Comparison of ENCODE assay signal across 8 cellular contexts in the genomic region with DNA sequence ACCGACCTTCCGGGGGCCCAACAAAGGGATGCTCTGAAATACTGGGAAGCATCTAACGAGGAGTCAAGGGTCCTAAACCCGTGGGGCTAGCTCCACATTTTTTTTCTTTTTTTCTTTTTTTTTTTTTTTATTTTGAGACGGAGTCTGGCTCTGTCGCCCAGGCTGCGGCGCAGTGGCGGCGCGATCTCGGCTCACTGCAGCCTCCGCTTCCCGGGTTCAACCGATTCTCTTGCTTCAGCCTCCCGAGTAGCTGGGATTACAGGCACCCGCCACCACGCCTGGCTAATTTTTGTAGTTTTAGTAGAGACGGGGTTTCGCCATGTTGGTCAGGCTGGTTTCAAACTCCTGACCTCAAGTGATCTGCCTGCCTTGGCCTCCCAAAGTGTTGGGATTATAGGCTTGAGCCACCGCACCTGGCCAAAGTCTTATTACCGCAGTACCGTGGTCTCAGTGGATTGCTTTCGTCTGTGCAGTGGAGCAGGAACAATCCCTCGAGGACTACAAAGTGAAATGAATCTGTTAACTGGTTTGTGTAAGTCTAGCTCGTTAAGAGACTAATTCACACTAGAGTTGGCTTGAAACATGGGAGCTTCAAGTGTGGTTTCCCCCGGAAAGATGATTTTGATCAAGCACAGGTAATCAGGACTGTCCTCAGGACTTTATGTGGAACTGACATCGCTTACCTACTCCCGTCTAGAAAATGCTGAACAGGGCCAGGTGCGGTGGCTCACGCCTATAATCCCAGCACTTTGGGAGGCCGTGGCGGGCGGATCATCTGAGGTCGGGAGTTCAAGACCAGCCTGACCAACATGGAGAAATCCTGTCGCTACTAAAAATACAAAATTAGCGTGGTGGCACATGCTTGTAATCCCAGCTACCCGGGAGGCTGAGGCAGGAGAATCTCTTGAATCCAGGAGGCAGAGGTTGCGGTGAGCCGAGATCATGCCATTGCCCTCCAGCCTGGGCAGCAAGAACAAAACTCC. TPM values are rescaled to one million over a fixed set of nuclear protein-coding genes. Genes with fewer than 3 reads are reported as not detected.
DNase-seq lines count a peak whose midpoint lies in the region; ATAC-seq, FAIRE-seq and TF ChIP-seq lines count a peak whose summit lies in the region.
"Not testable (repeated sequence)": the region's sequence is repeated elsewhere in the genome, so short reads cannot be mapped to it uniquely, and the experiment has no call there.

No MANE protein-coding gene starts in this region.

- peak overlapping the region; percentile 64 for H2AK5ac ChIP-seq in IMR-90 (ENCODE audit: low read depth, low read length)
- H2AK5ac ChIP-seq in neuronal stem cell (ENCODE audit: low read depth, low read length): peak overlapping the region; percentile 56

- H2BK12ac ChIP-seq in neuronal stem cell (ENCODE audit: low read length): not testable (repeated sequence)

- H2AFZ ChIP-seq in IMR-90 (replicated peaks; ENCODE audit: low read length, poor library complexity) (peak overlapping the region; percentile 95), endothelial cell of umbilical vein (ENCODE audit: low read depth, low read length) (peak overlapping the region; percentile 68), neuronal stem cell (ENCODE audit: low read length) (peak overlapping the region; percentile 95)

- peak overlapping the region; percentile 24 for H3K4me3 ChIP-seq in CD4-positive, CD25-positive, alpha-beta regulatory T cell (ENCODE audit: low read depth, low read length)
- H3K4me3 ChIP-seq in IMR-90 (ENCODE audit: insufficient read depth, low read depth, low read length) (peak overlapping the region; percentile 91), SK-N-MC (peak overlapping the region; percentile 97), adipocyte (ENCODE audit: low read length) (peak overlapping the region; percentile 87), endothelial cell of umbilical vein (replicated peaks in 1 of 3; ENCODE audit: insufficient read depth in 1 of 3, low read depth in 1 of 3, low read length in 3 of 3) (peak overlapping the region; percentile 17 to 50 (median 29)), kidney (ENCODE audit: low read length in 2 of 2) (peak overlapping the region; percentile 64 to 72), neuronal stem cell (ENCODE audit: low read length in 2 of 2) (peak overlapping the region; percentile 81 to 97)

- H3K27me3 ChIP-seq in CD4-positive, CD25-positive, alpha-beta regulatory T cell (ENCODE audit: control insufficient read depth, insufficient read depth, low read length); IMR-90 (ENCODE audit: control insufficient read depth, insufficient read depth, low read length); adipocyte (replicated peaks; ENCODE audit: control insufficient read depth, insufficient read depth, low read length); endothelial cell of umbilical vein (ENCODE audit: control insufficient read depth in 2 of 2, insufficient read depth in 2 of 2, low read length in 2 of 2); neuronal stem cell (ENCODE audit: control insufficient read depth in 3 of 3, insufficient read depth in 3 of 3, low read depth in 1 of 3, low read length in 3 of 3): not testable (repeated sequence)

- not testable (repeated sequence) for BruUV-seq in IMR-90 (replicated peaks; lab: Mats Ljungman, UMichigan)
- TSS peak; percentile 42 for BruUV-seq in endothelial cell of umbilical vein (replicated peaks; lab: Mats Ljungman, UMichigan)

- H3K36me3 Mint-ChIP-seq in CD4-positive, CD25-positive, alpha-beta regulatory T cell: peaks cover 12% of the 10 kb centered on the region

- H3K9me1 ChIP-seq in IMR-90 (ENCODE audit: insufficient read depth, low read length): peaks cover 12% of the 10 kb centered on the region; the same call in 1 of the 2 replicates
- not testable (repeated sequence) for H3K9me1 ChIP-seq in endothelial cell of umbilical vein (replicated peaks; ENCODE audit: control insufficient read depth, extremely low read depth, insufficient read depth, low read length)

- H4K8ac ChIP-seq in IMR-90 (ENCODE audit: low read depth in 2 of 2, low read length in 2 of 2): peak overlapping the region; percentile 92 to 97
- H4K8ac ChIP-seq in neuronal stem cell (ENCODE audit: low read depth, low read length): not testable (repeated sequence)

- not testable (repeated sequence) for H3K36me3 ChIP-seq in CD4-positive, CD25-positive, alpha-beta regulatory T cell (ENCODE audit: control insufficient read depth, insufficient read depth, low read length); kidney (ENCODE audit: control insufficient read depth in 1 of 2, insufficient read depth in 2 of 2, low read length in 2 of 2)
- H3K36me3 ChIP-seq in IMR-90 (ENCODE audit: control insufficient read depth, insufficient read depth, low read length): peaks cover 21% of the 10 kb centered on the region
- H3K36me3 ChIP-seq in SK-N-MC (ENCODE audit: insufficient read depth, low read length): peaks cover 29% of the 10 kb centered on the region
- H3K36me3 ChIP-seq in adipocyte (ENCODE audit: control insufficient read depth, insufficient read depth, low read length, severe bottlenecking): peaks cover 21% of the 10 kb centered on the region
- peaks cover 5 to 15% of the 10 kb centered on the region in 2 experiments for H3K36me3 ChIP-seq in endothelial cell of umbilical vein (ENCODE audit: control insufficient read depth in 2 of 2, extremely low read depth in 1 of 2, insufficient read depth in 2 of 2, low read length in 2 of 2)
- H3K36me3 ChIP-seq in neuronal stem cell (replicated peaks in 1 of 2; ENCODE audit: control insufficient read depth in 2 of 2, insufficient read depth in 2 of 2, low read length in 2 of 2): peaks cover 32 to 55% of the 10 kb centered on the region in 2 donors

- peak overlapping the region; percentile 85 for H3K9ac ChIP-seq in IMR-90 (ENCODE audit: low read depth, low read length)
- H3K9ac ChIP-seq in SK-N-MC (ENCODE audit: insufficient read length): peak overlapping the region; percentile 90
- peak overlapping the region; percentile 93 for H3K9ac ChIP-seq in adipocyte (ENCODE audit: low read length)
- peak overlapping the region; percentile 65 for H3K9ac ChIP-seq in endothelial cell of umbilical vein (replicated peaks; ENCODE audit: extremely low read depth, insufficient read depth, low read length)
- H3K9ac ChIP-seq in kidney (ENCODE audit: low read length in 2 of 2): peak overlapping the region; percentile 63 to 89
- peak overlapping the region; percentile 68 for H3K9ac ChIP-seq in neuronal stem cell (ENCODE audit: low read depth, low read length, poor library complexity)

- H4K5ac ChIP-seq in IMR-90 (ENCODE audit: low read depth, low read length): peak overlapping the region; percentile 98

- H3K4me2 ChIP-seq in IMR-90 (ENCODE audit: low read depth, low read length): peak overlapping the region; percentile 80
- peak overlapping the region; percentile 67 for H3K4me2 ChIP-seq in endothelial cell of umbilical vein (ENCODE audit: insufficient read depth, low read length)
- peak overlapping the region; percentile 88 for H3K4me2 ChIP-seq in neuronal stem cell (ENCODE audit: insufficient read depth, low read length, poor library complexity, severe bottlenecking)

- not testable (repeated sequence) for DNase-seq in CD4-positive, CD25-positive, alpha-beta regulatory T cell; IMR-90; SK-N-MC (ENCODE audit: low read depth, low spot score); adipocyte (ENCODE audit: low read depth); endothelial cell of umbilical vein (ENCODE audit: low read depth, low spot score); neuronal stem cell (ENCODE audit: low spot score)
- DNase-seq in kidney: peak; percentile 38

- WGBS in IMR-90 (ENCODE audit: extremely low coverage in 2 of 2, insufficient read length in 1 of 2), 2 experiments: 84% methylated on average over 15 of the region's 40 CpGs; no CpG with 5 or more reads in 1 of the 2 experiments
- WGBS in neuronal stem cell (ENCODE audit: extremely low coverage in 2 of 2, insufficient read length in 2 of 2, insufficient replicate concordance in 1 of 2), 2 donors: no CpG with 5 or more reads among the region's 40 CpGs

- not testable (repeated sequence) for H3K9me3 Mint-ChIP-seq in CD4-positive, CD25-positive, alpha-beta regulatory T cell

- peak overlapping the region; percentile 68 for H2AK9ac ChIP-seq in IMR-90 (replicated peaks; ENCODE audit: low read depth, low read length, poor library complexity)

- not testable (repeated sequence) for H2BK20ac ChIP-seq in IMR-90 (ENCODE audit: low read depth, low read length)

- peak overlapping the region; percentile 24; the same call in 1 of the 2 replicates for H2BK120ac ChIP-seq in IMR-90 (ENCODE audit: low read depth, low read length)
- not testable (repeated sequence) for H2BK120ac ChIP-seq in neuronal stem cell (ENCODE audit: low read depth, low read length)

- H3K56ac ChIP-seq in IMR-90 (ENCODE audit: extremely low read depth, insufficient read depth, low read length): 0 out of 2 replicates have a peak overlapping the region, but pooled peaks have one; percentile 47

- CTCF ChIA-PET in IMR-90 (lab: Yijun Ruan, JAX): interaction anchor here (0.6 to 1.9 kb wide), 3 partner anchors 18 to 73 kb away, joined by 3 to 10 read pairs (median 4); no protein-coding TSS in a partner anchor
- CTCF ChIA-PET in endothelial cell of umbilical vein (lab: Charles Lee): interaction anchor here (0.6 to 8.8 kb wide), 13 partner anchors 8 to 170 kb away, joined by 3 to 138 read pairs (median 8); a partner anchor contains a TSS

- TF ChIP-seq CTCF in IMR-90 (conservative IDR thresholded peaks at IDR 0.05; ENCODE audit: low read depth, low read length); endothelial cell of umbilical vein (IDR thresholded peaks at IDR 0.05; ENCODE audit: extremely low read depth in 1 of 2, insufficient read depth in 1 of 2, low read depth in 1 of 2, low read length in 2 of 2); kidney (IDR thresholded peaks at IDR 0.05; ENCODE audit: borderline replicate concordance, extremely low read depth, insufficient read depth): not testable (repeated sequence)

- H3K27ac Mint-ChIP-seq in CD4-positive, CD25-positive, alpha-beta regulatory T cell: peak overlapping the region; percentile 51 to 84 (median 69)

- H4K91ac ChIP-seq in IMR-90 (ENCODE audit: insufficient read depth, low read depth, low read length): peak overlapping the region; percentile 61
- H4K91ac ChIP-seq in neuronal stem cell (ENCODE audit: low read depth, low read length, poor library complexity): not testable (repeated sequence)

- peak overlapping the region; percentile 91 for H3K14ac ChIP-seq in IMR-90 (replicated peaks; ENCODE audit: low read depth, low read length)
- not testable (repeated sequence) for H3K14ac ChIP-seq in neuronal stem cell (ENCODE audit: low read length)

- in situ Hi-C loops in IMR-90 (cut with MboI; ENCODE audit: low sequenced_read_pairs): not testable (repeated sequence)

- H3K9me3 ChIP-seq in CD4-positive, CD25-positive, alpha-beta regulatory T cell (ENCODE audit: control insufficient read depth in 2 of 2, low read length in 2 of 2); IMR-90 (ENCODE audit: control insufficient read depth, insufficient read depth, low read length); SK-N-MC (ENCODE audit: low read depth, low read length); adipocyte (ENCODE audit: control insufficient read depth, low read length); endothelial cell of umbilical vein (replicated peaks; ENCODE audit: control insufficient read depth, insufficient read depth, low read length); kidney (ENCODE audit: control insufficient read depth in 1 of 2, low read length in 2 of 2); neuronal stem cell (replicated peaks in 1 of 2; ENCODE audit: control insufficient read depth in 2 of 2, insufficient read depth in 1 of 2, low read depth in 1 of 2, low read length in 2 of 2): not testable (repeated sequence)

- peak overlapping the region; percentile 89 for H3K4ac ChIP-seq in IMR-90 (ENCODE audit: low read depth, low read length)
- not testable (repeated sequence) for H3K4ac ChIP-seq in neuronal stem cell (ENCODE audit: low read length)

- peaks cover 10 to 18% (median 11%) of the 10 kb centered on the region in 4 donors for H3K4me1 Mint-ChIP-seq in CD4-positive, CD25-positive, alpha-beta regulatory T cell

- not testable (repeated sequence) for H2BK15ac ChIP-seq in IMR-90 (ENCODE audit: low read depth, low read length); neuronal stem cell (ENCODE audit: low read length)

- H3K23ac ChIP-seq in IMR-90 (ENCODE audit: low read depth, low read length): not testable (repeated sequence)
- H3K23ac ChIP-seq in neuronal stem cell (ENCODE audit: low read depth, low read length, poor library complexity): peak overlapping the region; percentile 96

- not testable (repeated sequence) for TF ChIP-seq POLR2A in IMR-90 (IDR thresholded peaks at IDR 0.05; ENCODE audit: low read depth, low read length); endothelial cell of umbilical vein (IDR thresholded peaks at IDR 0.05; ENCODE audit: low read depth, low read length)

- H3K18ac ChIP-seq in IMR-90 (ENCODE audit: low read depth, low read length) (peak overlapping the region; percentile 81), neuronal stem cell (ENCODE audit: low read length) (peak overlapping the region; percentile 98)

- FAIRE-seq in endothelial cell of umbilical vein (lab: Jason Lieb, UNC): peak; percentile 48
- FAIRE-seq in kidney (lab: Jason Lieb, UNC): not testable (repeated sequence)

- dilution Hi-C loops in IMR-90 (cut with HindIII; ENCODE audit: low sequenced_read_pairs, unreplicated experiment); endothelial cell of umbilical vein (cut with MboI; ENCODE audit: extremely low pct_ligation_motif_present, low sequenced_read_pairs): not testable (repeated sequence)

- H4K20me1 ChIP-seq in IMR-90 (ENCODE audit: insufficient read depth, low read length): peaks cover 12% of the 10 kb centered on the region; the same call in 1 of the 2 replicates
- H4K20me1 ChIP-seq in endothelial cell of umbilical vein (replicated peaks; ENCODE audit: control insufficient read depth, extremely low read depth, insufficient read depth, low read length): not testable (repeated sequence)

- peaks cover 13 to 58% of the 10 kb centered on the region in 2 experiments for H3K79me1 ChIP-seq in IMR-90 (ENCODE audit: low read depth in 1 of 2, low read length in 2 of 2)
- not testable (repeated sequence) for H3K79me1 ChIP-seq in neuronal stem cell (ENCODE audit: low read depth, low read length)

- H2BK5ac ChIP-seq in IMR-90 (ENCODE audit: low read depth, low read length, poor library complexity, severe bottlenecking): peak overlapping the region; percentile 64
- peak overlapping the region; percentile 24 for H2BK5ac ChIP-seq in neuronal stem cell (ENCODE audit: low read length)

- not testable (repeated sequence) for TF ChIP-seq RAD21 in IMR-90 (IDR thresholded peaks at IDR 0.05; ENCODE audit: low read length)

- H3K27me3 Mint-ChIP-seq in CD4-positive, CD25-positive, alpha-beta regulatory T cell: not testable (repeated sequence)

- intact Hi-C loops in IMR-90 (cut with micrococcal nuclease); endothelial cell of umbilical vein (cut with micrococcal nuclease); kidney (cut with DNase I): not testable (repeated sequence)

- H3K4me1 ChIP-seq in CD4-positive, CD25-positive, alpha-beta regulatory T cell (ENCODE audit: control insufficient read depth, insufficient read depth, low read length, poor library complexity, severe bottlenecking): peaks cover 15% of the 10 kb centered on the region
- not testable (repeated sequence) for H3K4me1 ChIP-seq in IMR-90 (ENCODE audit: control insufficient read depth, insufficient read depth, low read length); kidney (ENCODE audit: control insufficient read depth in 1 of 2, insufficient read depth in 1 of 2, low read depth in 1 of 2, low read length in 2 of 2); neuronal stem cell (ENCODE audit: control insufficient read depth in 2 of 2, insufficient read depth in 1 of 2, low read depth in 1 of 2, low read length in 2 of 2)
- H3K4me1 ChIP-seq in adipocyte (ENCODE audit: control insufficient read depth, insufficient read depth, low read length): peaks cover 11% of the 10 kb centered on the region
- H3K4me1 ChIP-seq in endothelial cell of umbilical vein (ENCODE audit: control insufficient read depth, extremely low read depth, insufficient read depth, low read length): peaks cover 11% of the 10 kb centered on the region

- H3K27ac ChIP-seq in CD4-positive, CD25-positive, alpha-beta regulatory T cell (ENCODE audit: insufficient read depth, low read length, poor library complexity, severe bottlenecking): peak overlapping the region; percentile 80
- peak overlapping the region; percentile 87 for H3K27ac ChIP-seq in IMR-90 (ENCODE audit: insufficient read depth, low read length)
- peak overlapping the region; percentile 70 for H3K27ac ChIP-seq in SK-N-MC
- H3K27ac ChIP-seq in endothelial cell of umbilical vein (ENCODE audit: insufficient read depth, low read depth, low read length): peak overlapping the region; percentile 42
- peak overlapping the region; percentile 67 to 78 for H3K27ac ChIP-seq in kidney (ENCODE audit: low read depth in 2 of 2, low read length in 2 of 2)
- peak overlapping the region; percentile 96 for H3K27ac ChIP-seq in neuronal stem cell (replicated peaks; ENCODE audit: low read length)
- H3K27ac ChIP-seq in temporal lobe (ENCODE audit: low read depth, low read length): peak overlapping the region; percentile 78

- not testable (repeated sequence) for ATAC-seq in CD4-positive, CD25-positive, alpha-beta regulatory T cell (ENCODE audit: low read depth in 2 of 2)
- ATAC-seq in IMR-90 (ENCODE audit: low read depth): peak; percentile 1; the same call in 1 of the 2 replicates

- H3K4me3 Mint-ChIP-seq in CD4-positive, CD25-positive, alpha-beta regulatory T cell: peak overlapping the region; percentile 88 to 93 (median 90)

- H3K79me2 ChIP-seq in endothelial cell of umbilical vein (ENCODE audit: control insufficient read depth, insufficient read depth, low read length): not testable (repeated sequence)

- POLR2A ChIA-PET in IMR-90 (lab: Charles Lee; ENCODE audit: unreplicated experiment) (interaction anchor here (0.7 to 0.9 kb wide), 2 partner anchors 11 to 84 kb away, joined by 4 to 16 read pairs; no protein-coding TSS in a partner anchor), endothelial cell of umbilical vein (lab: Charles Lee) (interaction anchor here (0.7 kb wide), 2 partner anchors 10 to 180 kb away, joined by 5 to 10 read pairs; no protein-coding TSS in a partner anchor)

RNA-seq across cellular contexts. Expression of a gene that starts 0.8 kb away (rescaled TPM):
- 31.6 TPM for total RNA-seq in CD4-positive, CD25-positive, alpha-beta regulatory T cell
- polyA plus RNA-seq in CD4-positive, CD25-positive, alpha-beta regulatory T cell: 10 to 100 TPM; 55.4 to 66.9 (median 57.2) TPM
- total RNA-seq in IMR-90 (2012; rRNA removed) (23.1 and 24.0 TPM in 2 replicates), endothelial cell of umbilical vein (32.6 and 39.2 TPM in 2 replicates), kidney (59.4 TPM), temporal lobe (22.1 TPM)
- polyA plus RNA-seq in IMR-90 (2012; rRNA removed) (44.6 and 62.1 TPM in 2 replicates), endothelial cell of umbilical vein (29.1 and 38.0 TPM in 2 replicates), kidney (ENCODE audit: insufficient read depth, low read depth, low replicate concordance) (74.9 TPM)
- 36.7 and 49.9 TPM in 2 replicates for polyA plus RNA-seq in IMR-90 (2012; cell fraction: cytosol; rRNA removed)
- polyA plus RNA-seq in IMR-90 (2012; cell fraction: nucleus; rRNA removed; ENCODE audit: low replicate concordance): 78.2 and 163 TPM in 2 replicates
- 19.9 and 31.5 TPM in 2 replicates for polyA plus RNA-seq in endothelial cell of umbilical vein (2011; cell fraction: cytosol; rRNA removed)
- polyA plus RNA-seq in endothelial cell of umbilical vein (2011; cell fraction: nucleus; rRNA removed): 32.4 and 37.5 TPM in 2 replicates
- polyA plus RNA-seq in endothelial cell of umbilical vein (2012): 22.4 and 23.6 TPM in 2 replicates
- polyA minus RNA-seq in endothelial cell of umbilical vein: 7.8 and 8.9 TPM in 2 replicates
- polyA minus RNA-seq in endothelial cell of umbilical vein (2011; cell fraction: cytosol; rRNA and poly(A)+ RNA removed): 16.2 TPM
- polyA minus RNA-seq in endothelial cell of umbilical vein (2011; cell fraction: nucleus; rRNA and poly(A)+ RNA removed): 5.0 and 6.6 TPM in 2 replicates
- polyA plus RNA-seq in neuronal stem cell (2013, experiment 1 of 2): 59.9 TPM
- polyA plus RNA-seq in neuronal stem cell (2013, experiment 2 of 2): 58.9 TPM

RNA-seq across cellular contexts. Expression of a gene that starts 22.0 kb away (rescaled TPM):
- total RNA-seq in CD4-positive, CD25-positive, alpha-beta regulatory T cell: 70.9 TPM
- polyA plus RNA-seq in CD4-positive, CD25-positive, alpha-beta regulatory T cell: 100 to 1,000 TPM; 143 to 231 (median 192) TPM
- 118 and 127 TPM in 2 replicates for total RNA-seq in IMR-90 (2012; rRNA removed)
- polyA plus RNA-seq in IMR-90 (2012; rRNA removed): 236 and 272 TPM in 2 replicates
- polyA plus RNA-seq in IMR-90 (2012; cell fraction: cytosol; rRNA removed): 333 and 450 TPM in 2 replicates
- polyA plus RNA-seq in IMR-90 (2012; cell fraction: nucleus; rRNA removed; ENCODE audit: low replicate concordance): 92.9 and 111 TPM in 2 replicates
- 352 and 364 TPM in 2 replicates for total RNA-seq in endothelial cell of umbilical vein
- 143 and 212 TPM in 2 replicates for polyA plus RNA-seq in endothelial cell of umbilical vein
- 393 and 396 TPM in 2 replicates for polyA plus RNA-seq in endothelial cell of umbilical vein (2011; cell fraction: cytosol; rRNA removed)
- polyA plus RNA-seq in endothelial cell of umbilical vein (2011; cell fraction: nucleus; rRNA removed): 146 and 158 TPM in 2 replicates
- 735 and 931 TPM in 2 replicates for polyA plus RNA-seq in endothelial cell of umbilical vein (2012)
- 37.1 and 45.3 TPM in 2 replicates for polyA minus RNA-seq in endothelial cell of umbilical vein
- 249 TPM for polyA minus RNA-seq in endothelial cell of umbilical vein (2011; cell fraction: cytosol; rRNA and poly(A)+ RNA removed)
- polyA minus RNA-seq in endothelial cell of umbilical vein (2011; cell fraction: nucleus; rRNA and poly(A)+ RNA removed): 38.5 and 44.2 TPM in 2 replicates
- total RNA-seq in kidney: 76.4 TPM
- polyA plus RNA-seq in kidney (ENCODE audit: insufficient read depth, low read depth, low replicate concordance): 122 TPM
- polyA plus RNA-seq in neuronal stem cell (2013, experiment 1 of 2): 267 TPM
- 277 TPM for polyA plus RNA-seq in neuronal stem cell (2013, experiment 2 of 2)
- 445 TPM for total RNA-seq in temporal lobe

RNA-seq across cellular contexts. Expression of a gene that starts 22.5 kb away (rescaled TPM):
- total RNA-seq in CD4-positive, CD25-positive, alpha-beta regulatory T cell: 12.8 TPM
- polyA plus RNA-seq in CD4-positive, CD25-positive, alpha-beta regulatory T cell: 1 to 10 TPM; 3.1 to 4.6 (median 4.2) TPM
- total RNA-seq in IMR-90 (2012; rRNA removed) (1.7 and 1.8 TPM in 2 replicates), endothelial cell of umbilical vein (14.5 and 15.7 TPM in 2 replicates), kidney (31.8 TPM), temporal lobe (2.2 TPM)
- polyA plus RNA-seq in IMR-90 (2012; rRNA removed) (6.9 and 7.3 TPM in 2 replicates), endothelial cell of umbilical vein (11.8 and 13.1 TPM in 2 replicates), kidney (ENCODE audit: insufficient read depth, low read depth, low replicate concordance) (35.1 TPM)
- 7.1 and 7.3 TPM in 2 replicates for polyA plus RNA-seq in IMR-90 (2012; cell fraction: cytosol; rRNA removed)
- 4.8 and 7.7 TPM in 2 replicates for polyA plus RNA-seq in IMR-90 (2012; cell fraction: nucleus; rRNA removed; ENCODE audit: low replicate concordance)
- polyA plus RNA-seq in endothelial cell of umbilical vein (2011; cell fraction: cytosol; rRNA removed): 10.5 and 11.1 TPM in 2 replicates
- polyA plus RNA-seq in endothelial cell of umbilical vein (2011; cell fraction: nucleus; rRNA removed): 9.3 and 10.0 TPM in 2 replicates
- 9.0 and 9.4 TPM in 2 replicates for polyA plus RNA-seq in endothelial cell of umbilical vein (2012)
- polyA minus RNA-seq in endothelial cell of umbilical vein: 12.7 and 14.1 TPM in 2 replicates
- polyA minus RNA-seq in endothelial cell of umbilical vein (2011; cell fraction: cytosol; rRNA and poly(A)+ RNA removed): 9.3 TPM
- polyA minus RNA-seq in endothelial cell of umbilical vein (2011; cell fraction: nucleus; rRNA and poly(A)+ RNA removed): 3.9 and 7.6 TPM in 2 replicates
- polyA plus RNA-seq in neuronal stem cell (2013, experiment 1 of 2): 7.3 TPM
- polyA plus RNA-seq in neuronal stem cell (2013, experiment 2 of 2): 6.9 TPM

RNA-seq across cellular contexts. Expression of a gene that starts 44.6 kb away (rescaled TPM):
- 9.3 TPM for total RNA-seq in CD4-positive, CD25-positive, alpha-beta regulatory T cell
- 1 to 10 TPM; 1.3 to 2.6 (median 2.0) TPM for polyA plus RNA-seq in CD4-positive, CD25-positive, alpha-beta regulatory T cell
- total RNA-seq in IMR-90 (2012; rRNA removed): 1.1 and 1.8 TPM in 2 replicates
- 5.9 and 7.1 TPM in 2 replicates for polyA plus RNA-seq in IMR-90 (2012; rRNA removed)
- polyA plus RNA-seq in IMR-90 (2012; cell fraction: cytosol; rRNA removed): 1.9 and 9.5 TPM in 2 replicates
- polyA plus RNA-seq in IMR-90 (2012; cell fraction: nucleus; rRNA removed; ENCODE audit: low replicate concordance): 19.4 and 39.3 TPM in 2 replicates
- total RNA-seq in endothelial cell of umbilical vein: 16.4 and 17.4 TPM in 2 replicates
- 23.3 and 31.9 TPM in 2 replicates for polyA plus RNA-seq in endothelial cell of umbilical vein
- 12.6 and 16.4 TPM in 2 replicates for polyA plus RNA-seq in endothelial cell of umbilical vein (2011; cell fraction: cytosol; rRNA removed)
- polyA plus RNA-seq in endothelial cell of umbilical vein (2011; cell fraction: nucleus; rRNA removed): 32.6 and 39.1 TPM in 2 replicates
- polyA plus RNA-seq in endothelial cell of umbilical vein (2012): 8.7 and 13.9 TPM in 2 replicates
- 19.2 and 22.6 TPM in 2 replicates for polyA minus RNA-seq in endothelial cell of umbilical vein
- 22.5 TPM for polyA minus RNA-seq in endothelial cell of umbilical vein (2011; cell fraction: cytosol; rRNA and poly(A)+ RNA removed)
- polyA minus RNA-seq in endothelial cell of umbilical vein (2011; cell fraction: nucleus; rRNA and poly(A)+ RNA removed): 10.1 and 15.0 TPM in 2 replicates
- 184 TPM for total RNA-seq in kidney
- 28.4 TPM for polyA plus RNA-seq in kidney (ENCODE audit: insufficient read depth, low read depth, low replicate concordance)
- 7.7 TPM for polyA plus RNA-seq in neuronal stem cell (2013, experiment 1 of 2)
- polyA plus RNA-seq in neuronal stem cell (2013, experiment 2 of 2): 7.9 TPM
- 0.98 TPM for total RNA-seq in temporal lobe

RNA-seq across cellular contexts. Expression of a gene that starts 50.5 kb away (rescaled TPM):
- 318 TPM for total RNA-seq in CD4-positive, CD25-positive, alpha-beta regulatory T cell
- polyA plus RNA-seq in CD4-positive, CD25-positive, alpha-beta regulatory T cell: 100 to 1,000 TPM; 416 to 660 (median 495) TPM
- 71.3 and 133 TPM in 2 replicates for total RNA-seq in IMR-90 (2012; rRNA removed)
- 75.5 and 83.7 TPM in 2 replicates for polyA plus RNA-seq in IMR-90 (2012; rRNA removed)
- polyA plus RNA-seq in IMR-90 (2012; cell fraction: cytosol; rRNA removed): 40.3 and 59.1 TPM in 2 replicates
- 7.6 and 30.4 TPM in 2 replicates for polyA plus RNA-seq in IMR-90 (2012; cell fraction: nucleus; rRNA removed; ENCODE audit: low replicate concordance)
- 424 and 437 TPM in 2 replicates for total RNA-seq in endothelial cell of umbilical vein
- 62.0 and 75.6 TPM in 2 replicates for polyA plus RNA-seq in endothelial cell of umbilical vein
- 86.6 and 95.1 TPM in 2 replicates for polyA plus RNA-seq in endothelial cell of umbilical vein (2011; cell fraction: cytosol; rRNA removed)
- polyA plus RNA-seq in endothelial cell of umbilical vein (2011; cell fraction: nucleus; rRNA removed): 39.1 and 44.6 TPM in 2 replicates
- polyA plus RNA-seq in endothelial cell of umbilical vein (2012): 267 and 404 TPM in 2 replicates
- polyA minus RNA-seq in endothelial cell of umbilical vein: 93.0 and 121 TPM in 2 replicates
- 178 TPM for polyA minus RNA-seq in endothelial cell of umbilical vein (2011; cell fraction: cytosol; rRNA and poly(A)+ RNA removed)
- polyA minus RNA-seq in endothelial cell of umbilical vein (2011; cell fraction: nucleus; rRNA and poly(A)+ RNA removed): 20.2 and 23.2 TPM in 2 replicates
- 315 TPM for total RNA-seq in kidney
- 279 TPM for polyA plus RNA-seq in kidney (ENCODE audit: insufficient read depth, low read depth, low replicate concordance)
- polyA plus RNA-seq in neuronal stem cell (2013, experiment 1 of 2): 507 TPM
- polyA plus RNA-seq in neuronal stem cell (2013, experiment 2 of 2): 553 TPM
- total RNA-seq in temporal lobe: 102 TPM

Comparison
In these comparisons a context has a peak if more than half of its experiments do, and no peak if none do; other contexts are left out.
1. H3K27ac ChIP-seq: peak in every context shown above with its lines; median percentile 96 in neuronal stem cell; 87 in IMR-90; 80 in CD4-positive, CD25-positive, alpha-beta regulatory T cell; 78 in temporal lobe; 72 in kidney; 70 in SK-N-MC; 42 in endothelial cell of umbilical vein.
2. H3K4me3 ChIP-seq: peak in every context shown above with its lines; median percentile 97 in SK-N-MC; 91 in IMR-90; 89 in neuronal stem cell; 87 in adipocyte; 68 in kidney; 29 in endothelial cell of umbilical vein; 24 in CD4-positive, CD25-positive, alpha-beta regulatory T cell.